ENCODE assay signal across 1 cellular context in genomic region chr6:33372532-33373123, GRCh38.
TF ChIP-seq lines count a peak whose summit lies in the region.

No MANE protein-coding gene starts in this region.

TF ChIP-seq in WTC11, 78 proteins besides CTCF, POLR2A, EP300 and RAD21 (continued from another document):
- no peak for TF ChIP-seq STAT6 (CRISPR knock-in tag; conservative IDR thresholded peaks at IDR 0.05; ENCODE audit: low read depth)
- no peak for TF ChIP-seq ATF6 (CRISPR knock-in tag; IDR thresholded peaks at IDR 0.05)
- no peak for TF ChIP-seq ZNF512 (CRISPR knock-in tag; IDR thresholded peaks at IDR 0.05; ENCODE audit: borderline replicate concordance)
- no peak for TF ChIP-seq USF1 (CRISPR knock-in tag; IDR thresholded peaks at IDR 0.05)
- TF ChIP-seq TEAD4 (CRISPR knock-in tag; IDR thresholded peaks at IDR 0.05): no peak
- no peak for TF ChIP-seq MYBL2 (CRISPR knock-in tag; IDR thresholded peaks at IDR 0.05)
- TF ChIP-seq ZNF281 (CRISPR knock-in tag; IDR thresholded peaks at IDR 0.05): no peak
- no peak for TF ChIP-seq EMX1 (CRISPR knock-in tag; IDR thresholded peaks at IDR 0.05)
- no peak for TF ChIP-seq GABPB1 (CRISPR knock-in tag; IDR thresholded peaks at IDR 0.05)
- no peak for TF ChIP-seq NFYB (CRISPR knock-in tag; conservative IDR thresholded peaks at IDR 0.05; ENCODE audit: low read depth)
- no peak for TF ChIP-seq PRDM15 (CRISPR knock-in tag; IDR thresholded peaks at IDR 0.05)
